In the genomic region with DNA sequence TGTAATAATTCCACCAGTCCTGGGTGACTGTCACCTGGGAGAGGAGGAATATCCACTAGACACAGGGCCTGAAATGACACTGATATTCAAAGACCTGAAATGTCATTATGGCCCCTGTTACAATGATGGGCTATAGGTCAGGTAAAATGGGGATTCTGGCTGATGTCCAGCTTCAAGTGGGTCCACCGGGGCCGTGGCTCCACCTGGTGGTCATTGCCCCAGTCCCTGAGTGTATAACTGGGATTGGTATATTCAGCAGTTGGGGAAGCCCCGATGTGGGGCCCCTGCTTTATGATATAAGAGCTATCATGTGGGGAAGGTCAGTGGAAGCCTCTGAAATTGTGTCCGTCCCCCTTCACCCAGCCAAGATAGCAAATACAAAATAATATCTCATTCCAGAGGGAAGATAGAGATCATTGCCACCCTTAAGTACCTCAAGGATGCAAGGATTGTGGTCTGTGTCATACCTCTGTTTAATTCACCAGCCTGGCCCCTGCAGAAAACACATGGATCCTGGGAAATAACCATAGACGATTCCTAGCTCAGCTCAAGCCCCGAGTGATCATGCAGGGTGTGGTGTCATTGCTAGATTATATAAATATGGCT, we compare ENCODE assay signal across 8 cellular contexts. TPM values are rescaled to one million over a fixed set of nuclear protein-coding genes. Genes with fewer than 3 reads are reported as not detected.
DNase-seq lines count a peak whose midpoint lies in the region; ATAC-seq and TF ChIP-seq lines count a peak whose summit lies in the region.

No MANE protein-coding gene starts in this region.

- H3K9me3 Mint-ChIP-seq in activated T-cell treated with anti-CD3 and anti-CD28 coated beads, Interleukin-2, amount 50 U/mL, for 72 hours = no peaks in the 10 kb centered on the region
- H3K9me3 Mint-ChIP-seq in neural progenitor cell = no peaks in the 10 kb centered on the region

- H3K36me3 ChIP-seq in PC-9 (ENCODE audit: low read depth) (no peaks in the 10 kb centered on the region), fibroblast of lung (ENCODE audit: control insufficient read depth, insufficient read depth, low read length) (no peaks in the 10 kb centered on the region), neural progenitor cell (no peaks in the 10 kb centered on the region)

- no peaks in the 10 kb centered on the region for H3K79me2 ChIP-seq in PC-9 (ENCODE audit: low read depth)
- no peaks in the 10 kb centered on the region for H3K79me2 ChIP-seq in fibroblast of lung (ENCODE audit: control insufficient read depth, insufficient read depth, low read length)
- H3K79me2 ChIP-seq in neural progenitor cell (ENCODE audit: low read depth) = no peaks in the 10 kb centered on the region

- ATAC-seq in activated T-cell treated with anti-CD3 and anti-CD28 coated beads, Interleukin-2, amount 50 U/mL, for 72 hours (replicated peaks in 1 of 2) = peak; percentile 72 to 75
- ATAC-seq in GM18519 (IDR thresholded peaks at IDR 0.05; ENCODE audit: low FRiP score, unreplicated experiment) (no peak), HG03175 (IDR thresholded peaks at IDR 0.05; ENCODE audit: unreplicated experiment) (no peak)

- H3K4me1 Mint-ChIP-seq in activated T-cell treated with anti-CD3 and anti-CD28 coated beads, Interleukin-2, amount 50 U/mL, for 72 hours (ENCODE audit: low read depth) = peaks cover 16% of the 10 kb centered on the region
- H3K4me1 Mint-ChIP-seq in neural progenitor cell = peaks cover 38% of the 10 kb centered on the region

- H3K4me3 ChIP-seq in PC-9 = no peak overlapping the region
- H3K4me3 ChIP-seq in fibroblast of lung (replicated peaks in 1 of 4; ENCODE audit: control extremely low read depth in 1 of 4, insufficient read depth in 1 of 4, low read depth in 3 of 4, low read length in 4 of 4) = no peak overlapping the region
- H3K4me3 ChIP-seq in neural progenitor cell = no peak overlapping the region

- DNase-seq in AG20443 (ENCODE audit: low spot score) = peak; percentile 78
- DNase-seq in H4 (ENCODE audit: low spot score) = peak; percentile 48
- peak in 1 of 2 experiments; percentile 65 for DNase-seq in PC-9
- DNase-seq in activated T-cell treated with anti-CD3 and anti-CD28 coated beads, Interleukin-2, amount 50 U/mL, for 72 hours = peak; percentile 69 to 72
- peak; percentile 42 to 68 for DNase-seq in fibroblast of lung (ENCODE audit: low read depth in 2 of 2)
- DNase-seq in neural progenitor cell (ENCODE audit: low spot score) = peak; percentile 73

- no peaks in the 10 kb centered on the region for H3K9me2 ChIP-seq in PC-9 (ENCODE audit: insufficient read depth)

- H3K27me3 ChIP-seq in PC-9 (ENCODE audit: insufficient read depth, low read depth) (no peaks in the 10 kb centered on the region), fibroblast of lung (ENCODE audit: control insufficient read depth, insufficient read depth, low read length) (no peaks in the 10 kb centered on the region), neural progenitor cell (no peaks in the 10 kb centered on the region)

- CTCF ChIA-PET in PC-9 (lab: Charles Lee) = interaction anchor here (0.5 to 1.1 kb wide), 5 partner anchors 18 to 211 kb away, joined by 4 to 6 read pairs (median 5); no protein-coding TSS in a partner anchor

- H4K20me1 ChIP-seq in PC-9 (ENCODE audit: insufficient read depth) = no peaks in the 10 kb centered on the region
- no peaks in the 10 kb centered on the region for H4K20me1 ChIP-seq in fibroblast of lung (ENCODE audit: control insufficient read depth, extremely low read depth, insufficient read depth, low read length)
- no peaks in the 10 kb centered on the region for H4K20me1 ChIP-seq in neural progenitor cell (ENCODE audit: low read depth)

- H3K27ac ChIP-seq in PC-9 (no peak overlapping the region), fibroblast of lung (ENCODE audit: insufficient read depth, low read length) (no peak overlapping the region), neural progenitor cell (no peak overlapping the region)

- intact Hi-C loops in PC-9 (cut with micrococcal nuclease; ENCODE audit: unreplicated experiment) = loop anchor here (5.0 to 10.0 kb wide), 2 partner anchors 102 to 284 kb away; partner anchors contain the start of gene VPS45

- H3K4me1 ChIP-seq in PC-9 (replicated peaks; ENCODE audit: insufficient read depth) (no peaks in the 10 kb centered on the region), fibroblast of lung (ENCODE audit: control insufficient read depth, extremely low read depth, insufficient read depth, low read length) (no peaks in the 10 kb centered on the region), neural progenitor cell (peaks cover 5% of the 10 kb centered on the region)

- BruUV-seq in PC-9 (replicated peaks; lab: Mats Ljungman, UMichigan) = no TSS peak

- H3K9ac ChIP-seq in fibroblast of lung (ENCODE audit: insufficient read depth, low read length) (no peak overlapping the region), neural progenitor cell (no peak overlapping the region)

- H3K4me2 ChIP-seq in PC-9 (no peak overlapping the region), fibroblast of lung (ENCODE audit: extremely low read depth, insufficient read depth, low read length) (no peak overlapping the region), neural progenitor cell (no peak overlapping the region)

- H3K4me3 Mint-ChIP-seq in activated T-cell treated with anti-CD3 and anti-CD28 coated beads, Interleukin-2, amount 50 U/mL, for 72 hours = no peak overlapping the region
- H3K4me3 Mint-ChIP-seq in neural progenitor cell = no peak overlapping the region

- H3K9me3 ChIP-seq in PC-9 (ENCODE audit: insufficient read depth, low read depth) (no peaks in the 10 kb centered on the region), fibroblast of lung (ENCODE audit: control insufficient read depth, insufficient read depth, low read depth, low read length) (no peaks in the 10 kb centered on the region), neural progenitor cell (ENCODE audit: low read depth) (no peaks in the 10 kb centered on the region)

- H2AFZ ChIP-seq in PC-9 = no peak overlapping the region
- H2AFZ ChIP-seq in fibroblast of lung (ENCODE audit: low read length) = peak overlapping the region; percentile 10
- H2AFZ ChIP-seq in neural progenitor cell (replicated peaks) = no peak overlapping the region

- no peaks in the 10 kb centered on the region for H3K27me3 Mint-ChIP-seq in activated T-cell treated with anti-CD3 and anti-CD28 coated beads, Interleukin-2, amount 50 U/mL, for 72 hours (ENCODE audit: low read depth)
- H3K27me3 Mint-ChIP-seq in neural progenitor cell (ENCODE audit: insufficient read depth, low read depth) = peaks cover 3% of the 10 kb centered on the region

- POLR2A ChIA-PET in PC-9 (lab: Charles Lee; ENCODE audit: unreplicated experiment) = no interaction called here

- TF ChIP-seq CTCF in PC-9 (conservative IDR thresholded peaks at IDR 0.05) (peak; percentile 86), fibroblast of lung (conservative IDR thresholded peaks at IDR 0.05 in 1 of 2, IDR thresholded peaks at IDR 0.05 in 1 of 2; ENCODE audit: low read depth in 1 of 2, low read length in 2 of 2) (peak; percentile 85 to 88), neural progenitor cell (IDR thresholded peaks at IDR 0.05) (peak; percentile 87)

- H3K27ac Mint-ChIP-seq in activated T-cell treated with anti-CD3 and anti-CD28 coated beads, Interleukin-2, amount 50 U/mL, for 72 hours = no peak overlapping the region
- no peak overlapping the region for H3K27ac Mint-ChIP-seq in neural progenitor cell

- H3F3A ChIP-seq in PC-9 (ENCODE audit: insufficient read depth, low read depth) = no peaks in the 10 kb centered on the region
- peaks cover 9% of the 10 kb centered on the region for H3F3A ChIP-seq in neural progenitor cell (ENCODE audit: low read depth)

- no peaks in the 10 kb centered on the region for H3K36me3 Mint-ChIP-seq in activated T-cell treated with anti-CD3 and anti-CD28 coated beads, Interleukin-2, amount 50 U/mL, for 72 hours (ENCODE audit: insufficient read depth in 2 of 2)
- H3K36me3 Mint-ChIP-seq in neural progenitor cell = no peaks in the 10 kb centered on the region

RNA-seq across cellular contexts. Expression of gene PLEKHO1, which starts 19.3 kb away (rescaled TPM):
- 24.9 and 25.9 TPM in 2 replicates for total RNA-seq in H4 (2014; rRNA removed; shearing (Covaris generic))
- total RNA-seq in PC-9 (2021) (1.3 and 2.2 TPM in 2 replicates), fibroblast of lung (55.0 and 65.6 TPM in 2 replicates), neural progenitor cell (ENCODE audit: low replicate concordance) (39.3 and 43.3 TPM in 2 replicates)
- 10 to 100 TPM; 21.9 to 42.7 TPM for total RNA-seq in activated T-cell treated with anti-CD3 and anti-CD28 coated beads, Interleukin-2, amount 50 U/mL, for 72 hours
- 35.1 and 48.3 TPM in 2 replicates for polyA plus RNA-seq in fibroblast of lung
- polyA plus RNA-seq in fibroblast of lung (2012) = 46.3 and 57.0 TPM in 2 replicates
- polyA minus RNA-seq in fibroblast of lung (ENCODE audit: low replicate concordance) = 56.6 and 66.9 TPM in 2 replicates

Comparison
In these comparisons a context has a peak if more than half of its experiments do, and no peak if none do; other contexts are left out.
1. ATAC-seq: peak in activated T-cell treated with anti-CD3 and anti-CD28 coated beads, Interleukin-2, amount 50 U/mL, for 72 hours (2 of 2); none in GM18519 (single experiment) and HG03175 (single experiment).
2. Peak in every context shown above with its lines, with median percentiles within 50 percentile points of each other: CTCF ChIP-seq.